Comparison of ENCODE assay signal across 34 cellular contexts in genomic region chr15:57410373-57410772, GRCh38. TPM values are rescaled to one million over a fixed set of nuclear protein-coding genes. Genes with fewer than 3 reads are reported as not detected.
"Had no signal": no experiment of that assay in that cellular context is flagged by ENCODE, and none has a peak within 500 bp of the region (broad histone marks: within the 10 kb centered on the region; RNA-seq: fewer than 3 reads in every experiment).

No MANE protein-coding gene starts in this region.

- H3K27me3 ChIP-seq: brain microvascular endothelial cell, Peyer's patch had no signal

- H3K9me3 ChIP-seq: MG63, Peyer's patch had no signal

- H3K27ac Mint-ChIP-seq: activated B cell treated with CpG ODN at 0.5 μM for 24 hours; activated CD4-positive, alpha-beta memory T cell treated with anti-CD3 and anti-CD28 coated beads for 36 hours; activated naive CD4-positive, alpha-beta T cell treated with anti-CD3 and anti-CD28 coated beads for 36 hours; activated naive CD4-positive, alpha-beta T cell treated with anti-CD3 and anti-CD28 coated beads, Interleukin-2, amount 50 U/mL, for 72 hours; activated T-helper 1 cell treated with anti-CD3 and anti-CD28 coated beads, Interleukin-12 subunit alpha, Interleukin-12 subunit beta, Interleukin-2, Interleukin-4 antibody, amounts not matched to agents 30 ng/mL and 10 ng/mL and 1 ng/mL, durations not matched to agents 14 hours and 24 hours and 36 hours had no signal

- H3K27ac ChIP-seq: brain microvascular endothelial cell, Peyer's patch had no signal

- H3K4me3 Mint-ChIP-seq: activated B cell treated with CpG ODN at 0.5 μM for 24 hours; activated CD4-positive, alpha-beta memory T cell treated with anti-CD3 and anti-CD28 coated beads for 36 hours; activated naive CD4-positive, alpha-beta T cell treated with anti-CD3 and anti-CD28 coated beads for 36 hours; activated T-cell treated with anti-CD3 and anti-CD28 coated beads, Interleukin-2, amount 50 U/mL, for 4 hours; activated T-helper 1 cell treated with anti-CD3 and anti-CD28 coated beads, Interleukin-12 subunit alpha, Interleukin-12 subunit beta, Interleukin-2, Interleukin-4 antibody, amounts not matched to agents 30 ng/mL and 10 ng/mL and 1 ng/mL, durations not matched to agents 14 hours and 24 hours and 36 hours had no signal

- H3K4me1 ChIP-seq: Peyer's patch had no signal

- H3K4me1 Mint-ChIP-seq: activated B cell treated with CpG ODN at 0.5 μM for 24 hours had no signal

- H3K9me3 Mint-ChIP-seq: activated B cell treated with CpG ODN at 0.5 μM for 24 hours; activated CD4-positive, alpha-beta memory T cell treated with anti-CD3 and anti-CD28 coated beads for 36 hours; activated naive CD4-positive, alpha-beta T cell treated with anti-CD3 and anti-CD28 coated beads for 36 hours; activated naive CD4-positive, alpha-beta T cell treated with anti-CD3 and anti-CD28 coated beads, Interleukin-2, amount 50 U/mL, for 72 hours; activated T-cell treated with anti-CD3 and anti-CD28 coated beads, Interleukin-2, amount 50 U/mL, for 4 hours; activated T-helper 1 cell treated with anti-CD3 and anti-CD28 coated beads, Interleukin-12 subunit alpha, Interleukin-12 subunit beta, Interleukin-2, Interleukin-4 antibody, amounts not matched to agents 30 ng/mL and 10 ng/mL and 1 ng/mL, durations not matched to agents 14 hours and 24 hours and 36 hours had no signal

- DNase-seq: activated B cell treated with CpG ODN at 0.5 μM for 24 hours; activated CD4-positive, alpha-beta memory T cell treated with anti-CD3 and anti-CD28 coated beads for 36 hours; activated CD4-positive, alpha-beta T cell treated with anti-CD3 and anti-CD28 coated beads for 4 hours; activated CD4-positive, alpha-beta T cell treated with anti-CD3 and anti-CD28 coated beads, Interleukin-2, amount 50 U/mL, for 1 hour; activated CD4-positive, CD25-positive, alpha-beta regulatory T cell treated with anti-CD3 and anti-CD28 coated beads, Interleukin-2, amount 50 U/mL, for 72 hours; activated CD8-positive, alpha-beta memory T cell treated with anti-CD3 and anti-CD28 coated beads, Interleukin-2, amount 50 U/mL, for 4 hours; activated gamma-delta T cell treated with Interleukin-2 at 50 U/mL for 16 hours; activated naive CD4-positive, alpha-beta T cell treated with anti-CD3 and anti-CD28 coated beads for 36 hours; activated T-cell treated with anti-CD3 and anti-CD28 coated beads for 4 hours; activated T-cell treated with anti-CD3 and anti-CD28 coated beads, Interleukin-2, amount 50 U/mL, for 4 hours; anterior cingulate cortex; brain microvascular endothelial cell; Kasumi-1; KG1; MG63; NCI-H1048; NCI-H1105 treated with DMSO at 0.1 percent for 48 hours; NCI-H1436; NCI-H1694; NCI-H1930; NCI-H2081 treated with DMSO at 0.1 percent for 48 hours; NCI-H345; NCI-H524 treated with DMSO at 0.1 percent for 48 hours; NCI-H748 treated with DMSO at 0.1 percent for 48 hours; NK-92 treated with Interleukin-12 subunit alpha and Interleukin-12 subunit beta, amount 100 ng/mL, for 24 hours; PC-3; Peyer's patch; RPMI8226; SW 1271; T-helper 1 cell; T-helper 2 cell; T-helper 9 cell had no signal

- H3K36me3 Mint-ChIP-seq: activated CD4-positive, alpha-beta memory T cell treated with anti-CD3 and anti-CD28 coated beads for 36 hours; activated naive CD4-positive, alpha-beta T cell treated with anti-CD3 and anti-CD28 coated beads, Interleukin-2, amount 50 U/mL, for 72 hours had no signal

- ATAC-seq: activated naive CD4-positive, alpha-beta T cell treated with anti-CD3 and anti-CD28 coated beads, Interleukin-2, amount 50 U/mL, for 72 hours; activated T-cell treated with anti-CD3 and anti-CD28 coated beads, Interleukin-2, amount 50 U/mL, for 4 hours; PC-3 had no signal

- H3K4me3 ChIP-seq: MG63, Peyer's patch had no signal

RNA-seq across cellular contexts. Expression of gene CGNL1, which starts 34.1 kb away (rescaled TPM):
- total RNA-seq: activated CD4-positive, alpha-beta memory T cell treated with anti-CD3 and anti-CD28 coated beads for 36 hours; activated naive CD4-positive, alpha-beta T cell treated with anti-CD3 and anti-CD28 coated beads for 36 hours; activated naive CD4-positive, alpha-beta T cell treated with anti-CD3 and anti-CD28 coated beads, Interleukin-2, amount 50 U/mL, for 72 hours; activated T-helper 1 cell treated with anti-CD3 and anti-CD28 coated beads, Interleukin-12 subunit alpha, Interleukin-12 subunit beta, Interleukin-2, Interleukin-4 antibody, amounts not matched to agents 30 ng/mL and 10 ng/mL and 1 ng/mL, durations not matched to agents 14 hours and 24 hours and 36 hours had no signal
